In genomic region chr16:83296505-83296904, GRCh38 we compare ENCODE assay signal across 13 cellular contexts.
DNase-seq lines count a peak whose midpoint lies in the region; ATAC-seq, FAIRE-seq and TF ChIP-seq lines count a peak whose summit lies in the region.
"Had no signal": no experiment of that assay in that cellular context is flagged by ENCODE, and none has a peak within 500 bp of the region (broad histone marks: within the 10 kb centered on the region; RNA-seq: fewer than 3 reads in every experiment).

No MANE protein-coding gene starts in this region.

- H3K4me1 ChIP-seq in HepG2 (ENCODE audit: insufficient read depth, low read length): no peaks in the 10 kb centered on the region
- H3K4me1 ChIP-seq: A549 had no signal

- DNase-seq in choroid plexus epithelial cell (ENCODE audit: low read depth): peak; percentile 18
- peak; percentile 23 for DNase-seq in fibroblast of pulmonary artery (ENCODE audit: low read depth)
- DNase-seq in HepG2 (ENCODE audit: low spot score): no peak
- no peak for DNase-seq in epidermal melanocyte (ENCODE audit: insufficient read length, low spot score)
- no peak for DNase-seq in HuH-7 (ENCODE audit: low spot score)
- no peak for DNase-seq in retina
- DNase-seq: Caco-2; CD8-positive, alpha-beta memory T cell; GF-D8; HCEC 1CT; HFFc6 had no signal

- H3K27me3 ChIP-seq in HepG2 (ENCODE audit: control insufficient read depth in 1 of 2, insufficient read depth in 2 of 2, low read length in 2 of 2): no peaks in the 10 kb centered on the region; a peak in 1 of 5 replicates

- no TSS peak for BruUV-seq in HepG2 (replicated peaks; lab: Mats Ljungman, UMichigan)

- no peaks in the 10 kb centered on the region for H3K79me2 ChIP-seq in HepG2 (ENCODE audit: insufficient read depth, low read length)

- no peak overlapping the region for H2AFZ ChIP-seq in HepG2 (ENCODE audit: low read length)

- H4K20me1 ChIP-seq in HepG2 (ENCODE audit: insufficient read depth, low read length): no peaks in the 10 kb centered on the region

- no peak overlapping the region for H3K4me2 ChIP-seq in HepG2 (ENCODE audit: low read depth, low read length)
- H3K4me2 ChIP-seq: A549 had no signal

- no peak for TF ChIP-seq POLR2A in HepG2 (IDR thresholded peaks at IDR 0.05; ENCODE audit: insufficient read depth in 1 of 2, low read depth in 2 of 2, low read length in 2 of 2)

- TF ChIP-seq EP300 in HepG2 (IDR thresholded peaks at IDR 0.05; ENCODE audit: low read depth in 2 of 2, low read length in 2 of 2): no peak
- TF ChIP-seq EP300 in HepG2 (CRISPR knock-in tag; IDR thresholded peaks at IDR 0.05; ENCODE audit: borderline replicate concordance): no peak

- H3K27ac ChIP-seq in HepG2 (ENCODE audit: extremely low read length, insufficient read depth, low read length): no peak overlapping the region
- H3K27ac ChIP-seq: A549, HL-60 had no signal

- ATAC-seq in HepG2: no peak
- ATAC-seq: A549 had no signal

- FAIRE-seq in HepG2 (lab: Jason Lieb, UNC): no peak
- FAIRE-seq: A549 had no signal

- in situ Hi-C loops in HepG2 (cut with HindIII; ENCODE audit: extremely low pct_ligation_motif_present, low pct_unique_long_range_greater_than_20kb): no loop called here

- no peak for TF ChIP-seq RAD21 in HepG2 (CRISPR knock-in tag; IDR thresholded peaks at IDR 0.05)

- TF ChIP-seq CTCF in choroid plexus epithelial cell (conservative IDR thresholded peaks at IDR 0.05; ENCODE audit: low read depth, low read length) (no peak), fibroblast of pulmonary artery (IDR thresholded peaks at IDR 0.05; ENCODE audit: low read length, missing control alignments) (no peak), HepG2 (CRISPR knock-in tag; IDR thresholded peaks at IDR 0.05) (no peak)

- intact Hi-C loops in HepG2 (cut with micrococcal nuclease; ENCODE audit: unreplicated experiment): no loop called here

- WGBS in HepG2 (ENCODE audit: low lambda C conversion rate): 5% methylated on average over 2 of the region's 2 CpGs

- no peak overlapping the region for H3K9ac ChIP-seq in HepG2 (ENCODE audit: insufficient read depth, low read depth, low read length)

- H3K4me3 ChIP-seq in choroid plexus epithelial cell (ENCODE audit: low read depth, low read length): no peak overlapping the region
- H3K4me3 ChIP-seq in fibroblast of pulmonary artery (replicated peaks; ENCODE audit: low read depth, low read length): no peak overlapping the region
- H3K4me3 ChIP-seq in HepG2 (replicated peaks in 1 of 3; ENCODE audit: insufficient read depth in 1 of 3, low read depth in 2 of 3, low read length in 3 of 3): no peak overlapping the region
- H3K4me3 ChIP-seq: A549 had no signal

- H3K9me3 ChIP-seq in HepG2 (ENCODE audit: low read length): no peaks in the 10 kb centered on the region
- H3K9me3 ChIP-seq: A549, Caco-2 had no signal

- H3K36me3 ChIP-seq in HepG2 (replicated peaks in 1 of 2; ENCODE audit: control insufficient read depth in 1 of 2, insufficient read depth in 2 of 2, low read length in 2 of 2): no peaks in the 10 kb centered on the region

- POLR2A ChIA-PET in HepG2 (lab: Yijun Ruan, JAX): no interaction called here

- CTCF ChIA-PET in HepG2 (lab: Yijun Ruan, JAX; ENCODE audit: low intra/inter-chr PET ratio, low total read pairs): no interaction called here

TF ChIP-seq in HepG2, 621 proteins besides CTCF, POLR2A, EP300 and RAD21:
- TF ChIP-seq CEBPB (IDR thresholded peaks at IDR 0.05; ENCODE audit: borderline replicate concordance, low read depth, low read length) (peak; percentile 29; the same call in 1 of the 2 replicates), KDM5A (IDR thresholded peaks at IDR 0.05; ENCODE audit: borderline replicate concordance, low read length) (no peak), ZNF563 (CRISPR knock-in tag; IDR thresholded peaks at IDR 0.05) (no peak)
TF ChIP-seq in HepG2: peak in this region for 1.

Comparison
In these comparisons a context has a peak if more than half of its experiments do, and no peak if none do; other contexts are left out.
1. DNase-seq: peak in choroid plexus epithelial cell (single experiment) and fibroblast of pulmonary artery (single experiment); none in HepG2 (single experiment), epidermal melanocyte (single experiment), HuH-7 (single experiment) and retina (single experiment).